In the genomic region with DNA sequence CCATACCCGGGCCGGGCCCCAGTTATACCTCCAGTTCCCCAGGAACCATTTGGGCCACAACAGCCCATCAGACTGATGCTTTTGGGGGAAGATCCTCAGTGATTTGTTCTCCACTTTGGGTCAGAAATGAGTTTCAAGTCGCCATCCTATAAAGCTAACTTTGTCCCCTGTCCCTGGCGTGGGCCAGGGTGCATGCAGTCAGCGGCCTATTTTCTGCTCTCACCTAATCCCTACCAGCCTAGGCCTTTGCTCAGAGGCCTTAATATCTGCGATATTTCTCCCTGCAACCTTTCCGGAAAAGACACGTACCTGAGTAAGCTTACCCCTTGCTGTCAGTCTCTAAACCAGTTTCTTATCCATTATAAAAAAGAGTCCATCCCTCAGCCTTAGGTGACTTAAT, we compare ENCODE assay signal across 18 cellular contexts. TPM values are rescaled to one million over a fixed set of nuclear protein-coding genes. Genes with fewer than 3 reads are reported as not detected.
DNase-seq lines count a peak whose midpoint lies in the region; ATAC-seq and TF ChIP-seq lines count a peak whose summit lies in the region.
"Had no signal": no experiment of that assay in that cellular context is flagged by ENCODE, and none has a peak within 500 bp of the region (broad histone marks: within the 10 kb centered on the region; RNA-seq: fewer than 3 reads in every experiment).

No MANE protein-coding gene starts in this region.

- peaks cover 3% of the 10 kb centered on the region for H3K36me3 Mint-ChIP-seq in activated T-cell treated with anti-CD3 and anti-CD28 coated beads, Interleukin-2, amount 50 U/mL, for 4 hours (ENCODE audit: insufficient read depth)
- H3K36me3 Mint-ChIP-seq in GM23338 (ENCODE audit: low read depth), result no peaks in the 10 kb centered on the region
- peaks cover 10% of the 10 kb centered on the region for H3K36me3 Mint-ChIP-seq in activated T-helper 17 cell treated with anti-CD3 and anti-CD28 coated beads, Interleukin-2, amount 50 U/mL, for 72 hours (ENCODE audit: low read depth)

- H3K27me3 Mint-ChIP-seq in activated T-cell treated with anti-CD3 and anti-CD28 coated beads, Interleukin-2, amount 50 U/mL, for 4 hours (ENCODE audit: low read depth), result no peaks in the 10 kb centered on the region
- peaks cover 19% of the 10 kb centered on the region for H3K27me3 Mint-ChIP-seq in GM23338 (ENCODE audit: insufficient read depth, low read depth, poor library complexity)
- no peaks in the 10 kb centered on the region for H3K27me3 Mint-ChIP-seq in activated T-helper 17 cell treated with anti-CD3 and anti-CD28 coated beads, Interleukin-2, amount 50 U/mL, for 72 hours

- H3K4me3 ChIP-seq in GM23338 (no peak overlapping the region), psoas muscle (peak overlapping the region; percentile 0), lower leg skin (ENCODE audit: low read depth, poor library complexity, severe bottlenecking) (no peak overlapping the region)
- H3K4me3 ChIP-seq: esophagus squamous epithelium, mucosa of descending colon had no signal

- WGBS in psoas muscle, 3 donors, result 32 to 40% (median 34%) methylated on average over 8 of the region's 8 CpGs
- 85 to 91% methylated on average over 8 of the region's 8 CpGs for WGBS in lower leg skin, 2 donors

- H3F3A ChIP-seq in GM23338 (replicated peaks; ENCODE audit: low read depth), result 0 out of 2 replicates have a peak, but pooled peaks cover 8% of the 10 kb centered on the region

- no peak for ATAC-seq in activated T-cell treated with anti-CD3 and anti-CD28 coated beads, Interleukin-2, amount 50 U/mL, for 4 hours
- no peak for ATAC-seq in GM23338
- no peak for ATAC-seq in activated T-helper 17 cell treated with anti-CD3 and anti-CD28 coated beads, Interleukin-2, amount 50 U/mL, for 72 hours (replicated peaks)
- peak; percentile 63 to 81 (median 78) for ATAC-seq in psoas muscle
- ATAC-seq: HCT116, mucosa of descending colon, Right ventricle myocardium inferior had no signal

- 0 out of 2 replicates have a peak, but pooled peaks cover 7% of the 10 kb centered on the region for H3K79me2 ChIP-seq in GM23338 (replicated peaks; ENCODE audit: insufficient read depth)

- H3K4me2 ChIP-seq in GM23338, result peak overlapping the region; percentile 69; the same call in 1 of the 2 replicates

- H3K27ac ChIP-seq in GM23338 (ENCODE audit: low read depth), result no peak overlapping the region
- H3K27ac ChIP-seq in psoas muscle, result peak overlapping the region; percentile 82
- H3K27ac ChIP-seq: esophagus squamous epithelium, WERI-Rb-1 had no signal

- H3K27me3 ChIP-seq in GM23338 (ENCODE audit: insufficient read depth) (no peaks in the 10 kb centered on the region), psoas muscle (ENCODE audit: insufficient read depth in 3 of 3, low read length in 2 of 3) (no peaks in the 10 kb centered on the region)
- H3K27me3 ChIP-seq: esophagus squamous epithelium had no signal

- H3K4me1 ChIP-seq in GM23338 (ENCODE audit: insufficient read depth) (peaks cover 41% of the 10 kb centered on the region), psoas muscle (peaks cover 90% of the 10 kb centered on the region)
- H3K4me1 ChIP-seq: Caco-2 had no signal

- peaks cover 89% of the 10 kb centered on the region for H3K4me1 Mint-ChIP-seq in activated T-cell treated with anti-CD3 and anti-CD28 coated beads, Interleukin-2, amount 50 U/mL, for 4 hours (ENCODE audit: low read depth)
- H3K4me1 Mint-ChIP-seq in GM23338, result peaks cover 60% of the 10 kb centered on the region
- H3K4me1 Mint-ChIP-seq in activated T-helper 17 cell treated with anti-CD3 and anti-CD28 coated beads, Interleukin-2, amount 50 U/mL, for 72 hours, result peaks cover 67% of the 10 kb centered on the region

- H2AFZ ChIP-seq in GM23338, result no peak overlapping the region

- H3K9me3 ChIP-seq in psoas muscle, result no peaks in the 10 kb centered on the region
- H3K9me3 ChIP-seq: Caco-2, esophagus squamous epithelium, mucosa of descending colon had no signal

- H3K9me2 ChIP-seq in GM23338 (ENCODE audit: insufficient read depth), result no peaks in the 10 kb centered on the region

- DNase-seq in activated T-cell treated with anti-CD3 and anti-CD28 coated beads, Interleukin-2, amount 50 U/mL, for 4 hours, result no peak
- DNase-seq in activated T-cell treated with anti-CD3 and anti-CD28 coated beads for 4 hours, result no peak
- DNase-seq in GM23338 (ENCODE audit: low spot score), result no peak
- peak in 1 of 2 donors; percentile 67 for DNase-seq in psoas muscle
- DNase-seq in lower leg skin (ENCODE audit: low spot score in 2 of 2), result no peak
- no peak for DNase-seq in DMS 273 treated with DMSO at 0.1 percent for 48 hours (lab: John Stamatoyannopoulos, UW)
- no peak for DNase-seq in NOMO-1 (lab: John Stamatoyannopoulos, UW; ENCODE audit: unreplicated experiment in 2 of 2)
- DNase-seq: activated CD8-positive, alpha-beta memory T cell treated with anti-CD3 and anti-CD28 coated beads, Interleukin-2, amount 50 U/mL, for 48 hours; Caco-2; effector CD4-positive, alpha-beta T cell; esophagus squamous epithelium; Kasumi-1; mucosa of descending colon; NCI-H524 treated with DMSO at 0.1 percent for 48 hours; WERI-Rb-1 had no signal

- TF ChIP-seq CTCF in GM23338 (conservative IDR thresholded peaks at IDR 0.05; ENCODE audit: low read depth in 2 of 2) (no peak), psoas muscle (IDR thresholded peaks at IDR 0.05) (no peak), lower leg skin (IDR thresholded peaks at IDR 0.05) (no peak)

- H3K27ac Mint-ChIP-seq in GM23338, result no peak overlapping the region
- peak overlapping the region; percentile 75 for H3K27ac Mint-ChIP-seq in activated T-helper 17 cell treated with anti-CD3 and anti-CD28 coated beads, Interleukin-2, amount 50 U/mL, for 72 hours

- no peaks in the 10 kb centered on the region for H3K36me3 ChIP-seq in GM23338 (ENCODE audit: insufficient read depth)
- H3K36me3 ChIP-seq in psoas muscle (ENCODE audit: insufficient read depth in 1 of 2, low read depth in 1 of 2), result no peaks in the 10 kb centered on the region
- H3K36me3 ChIP-seq: esophagus squamous epithelium had no signal

- H4K20me1 ChIP-seq in GM23338 (replicated peaks; ENCODE audit: insufficient read depth), result no peaks in the 10 kb centered on the region; the same call in 1 of the 2 replicates

- TF ChIP-seq POLR2A in lower leg skin (IDR thresholded peaks at IDR 0.05), result no peak

- no peaks in the 10 kb centered on the region for H3K9me3 Mint-ChIP-seq in activated T-cell treated with anti-CD3 and anti-CD28 coated beads, Interleukin-2, amount 50 U/mL, for 4 hours
- H3K9me3 Mint-ChIP-seq in GM23338, result no peaks in the 10 kb centered on the region
- H3K9me3 Mint-ChIP-seq in activated T-helper 17 cell treated with anti-CD3 and anti-CD28 coated beads, Interleukin-2, amount 50 U/mL, for 72 hours, result no peaks in the 10 kb centered on the region

- intact Hi-C loops in psoas muscle (cut with DNase I) (no loop called here), lower leg skin (cut with DNase I; ENCODE audit: low total_unique reads) (no loop called here)

- H3K4me3 Mint-ChIP-seq in activated T-cell treated with anti-CD3 and anti-CD28 coated beads, Interleukin-2, amount 50 U/mL, for 4 hours, result peak overlapping the region; percentile 1
- no peak overlapping the region for H3K4me3 Mint-ChIP-seq in GM23338
- H3K4me3 Mint-ChIP-seq in activated T-helper 17 cell treated with anti-CD3 and anti-CD28 coated beads, Interleukin-2, amount 50 U/mL, for 72 hours, result peak overlapping the region; percentile 56

TF ChIP-seq in GM23338, 12 proteins besides CTCF, POLR2A, EP300 and RAD21 (continues in another document):
- TF ChIP-seq EZH2phosphoT487 (IDR thresholded peaks at IDR 0.05; ENCODE audit: unreplicated experiment), result no peak
- TF ChIP-seq ZNF331 (CRISPR knock-in tag; IDR thresholded peaks at IDR 0.05; ENCODE audit: low read depth), result no peak
- TF ChIP-seq, protein P1, sequence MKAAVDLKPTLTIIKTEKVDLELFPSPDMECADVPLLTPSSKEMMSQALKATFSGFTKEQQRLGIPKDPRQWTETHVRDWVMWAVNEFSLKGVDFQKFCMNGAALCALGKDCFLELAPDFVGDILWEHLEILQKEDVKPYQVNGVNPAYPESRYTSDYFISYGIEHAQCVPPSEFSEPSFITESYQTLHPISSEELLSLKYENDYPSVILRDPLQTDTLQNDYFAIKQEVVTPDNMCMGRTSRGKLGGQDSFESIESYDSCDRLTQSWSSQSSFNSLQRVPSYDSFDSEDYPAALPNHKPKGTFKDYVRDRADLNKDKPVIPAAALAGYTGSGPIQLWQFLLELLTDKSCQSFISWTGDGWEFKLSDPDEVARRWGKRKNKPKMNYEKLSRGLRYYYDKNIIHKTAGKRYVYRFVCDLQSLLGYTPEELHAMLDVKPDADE (IDR thresholded peaks at IDR 0.05), result no peak
- no peak for TF ChIP-seq JUNB (IDR thresholded peaks at IDR 0.05; ENCODE audit: unreplicated experiment)

RNA-seq across cellular contexts. Expression of a gene that starts 7.2 kb away (rescaled TPM):
- 100 to 1,000 TPM in 2 of 3 donors, 10 to 100 TPM in 1; 89.2 to 106 (median 103) TPM for total RNA-seq in activated T-cell treated with anti-CD3 and anti-CD28 coated beads, Interleukin-2, amount 50 U/mL, for 4 hours
- 67.2 and 80.4 TPM in 2 replicates for total RNA-seq in GM23338 (2014; rRNA removed; shearing (Covaris generic))
- 42.9 and 47.2 TPM in 2 replicates for polyA plus RNA-seq in GM23338 (2016; fragmentation: Nextera tagmentation; extraction: Ambion mirVana)
- total RNA-seq in activated T-helper 17 cell treated with anti-CD3 and anti-CD28 coated beads, Interleukin-2, amount 50 U/mL, for 72 hours, result 10 to 100 TPM; 55.2 to 64.6 TPM
- 10 to 100 TPM; 20.6 to 26.2 (median 21.7) TPM for total RNA-seq in psoas muscle
- polyA plus RNA-seq in psoas muscle, result 1 to 10 TPM; 7.1 to 9.9 (median 8.4) TPM
- total RNA-seq in lower leg skin, result 1 to 10 TPM; 4.3 to 7.4 (median 6.9) TPM

Comparison
In these comparisons a context has a peak if more than half of its experiments do, and no peak if none do; other contexts are left out.
1. ATAC-seq: peak in psoas muscle (4 of 4); none in activated T-cell treated with anti-CD3 and anti-CD28 coated beads, Interleukin-2, amount 50 U/mL, for 4 hours (0 of 2), GM23338 (single experiment) and activated T-helper 17 cell treated with anti-CD3 and anti-CD28 coated beads, Interleukin-2, amount 50 U/mL, for 72 hours (single experiment).